Comparison of ENCODE assay signal across 12 cellular contexts in the genomic region with DNA sequence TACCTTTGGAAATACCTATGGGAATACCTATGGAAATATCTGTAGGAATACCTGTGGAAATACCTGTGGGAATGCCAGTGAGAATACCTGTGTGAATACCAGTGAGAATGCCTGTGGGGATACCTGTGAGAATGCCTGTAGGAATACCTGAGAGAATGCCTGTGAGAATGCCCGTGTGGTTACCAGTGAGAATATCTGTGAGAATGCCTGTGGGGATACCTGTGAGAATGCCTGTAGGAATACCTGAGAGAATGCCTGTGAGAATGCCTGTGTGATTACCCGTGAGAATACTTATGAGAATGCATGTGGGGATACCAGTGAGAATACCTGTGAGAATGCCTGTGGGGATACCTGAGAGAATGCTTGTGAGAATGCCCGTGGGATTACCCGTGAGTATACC. TPM values are rescaled to one million over a fixed set of nuclear protein-coding genes. Genes with fewer than 3 reads are reported as not detected.
DNase-seq lines count a peak whose midpoint lies in the region; ATAC-seq, FAIRE-seq and TF ChIP-seq lines count a peak whose summit lies in the region.
"Not testable (repeated sequence)": the region's sequence is repeated elsewhere in the genome, so short reads cannot be mapped to it uniquely, and the experiment has no call there.
"Had no signal": no experiment of that assay in that cellular context is flagged by ENCODE, and none has a peak within 500 bp of the region (broad histone marks: within the 10 kb centered on the region; RNA-seq: fewer than 3 reads in every experiment).

No MANE protein-coding gene starts in this region.

- peak; percentile 74 for FAIRE-seq in GM12891 (lab: Jason Lieb, UNC)
- FAIRE-seq in GM12878 (lab: Jason Lieb, UNC) = not testable (repeated sequence)

- DNase-seq in GM12891 (ENCODE audit: insufficient read length, low spot score); GM12878 (ENCODE audit: low read depth, low spot score): not testable (repeated sequence)
- DNase-seq in GM23338 (ENCODE audit: low spot score) = peak; percentile 17
- peak; percentile 14 to 39 for DNase-seq in trophoblast cell

- not testable (repeated sequence) for H3K36me3 ChIP-seq in GM23338 (ENCODE audit: insufficient read depth); GM12878 (ENCODE audit: control insufficient read depth in 2 of 2, insufficient read depth in 2 of 2, low read length in 1 of 2); trophoblast cell (ENCODE audit: control insufficient read depth in 1 of 2, insufficient read depth in 2 of 2, low read length in 2 of 2)

- H4K12ac ChIP-seq in trophoblast cell (ENCODE audit: low read depth, low read length) = not testable (repeated sequence)

- H2AK5ac ChIP-seq in trophoblast cell (ENCODE audit: low read length) = not testable (repeated sequence)

- WGBS in GM12878 (ENCODE audit: insufficient coverage, insufficient replicate concordance, low lambda C conversion rate, missing lambda C conversion rate) = 88% methylated on average over 4 of the region's 4 CpGs
- no CpG with 5 or more reads among the region's 4 CpGs for WGBS in trophoblast cell (ENCODE audit: extremely low coverage, insufficient coverage, insufficient read length)

- not testable (repeated sequence) for TF ChIP-seq POLR2A in GM12891 (IDR thresholded peaks at IDR 0.05; ENCODE audit: low read depth, low read length); GM12878 (IDR thresholded peaks at IDR 0.05; ENCODE audit: low read depth, low read length)

- TF ChIP-seq EP300 in GM12878 (IDR thresholded peaks at IDR 0.05; ENCODE audit: borderline replicate concordance in 1 of 2, control insufficient read depth in 1 of 2, low read depth in 2 of 2, low read length in 2 of 2) = not testable (repeated sequence)

- not testable (repeated sequence) for H2BK12ac ChIP-seq in trophoblast cell (ENCODE audit: low read length)

- H3K4me3 Mint-ChIP-seq in GM23338 = not testable (repeated sequence)

- not testable (repeated sequence) for H4K20me1 ChIP-seq in GM23338 (replicated peaks; ENCODE audit: insufficient read depth); GM12878 (ENCODE audit: control insufficient read depth, insufficient read depth)

- not testable (repeated sequence) for H2BK120ac ChIP-seq in trophoblast cell (ENCODE audit: insufficient read depth, low read length, poor library complexity)

- SMC1A ChIA-PET in GM12878 (lab: Charles Lee; ENCODE audit: uncharacterized antibody, unreplicated experiment) = interaction anchor here (1.6 to 5.8 kb wide), 3 partner anchors 71 to 100 kb away, joined by 5 to 58 read pairs (median 8); no protein-coding TSS in a partner anchor

- not testable (repeated sequence) for H3K4me2 ChIP-seq in GM23338; GM12878 (ENCODE audit: control insufficient read depth, insufficient read depth); trophoblast cell (ENCODE audit: low read length)

- not testable (repeated sequence) for H3K27ac ChIP-seq in GM23338 (ENCODE audit: low read depth); GM12878 (ENCODE audit: control insufficient read depth, insufficient read depth); trophoblast cell (ENCODE audit: low read depth, low read length)

- not testable (repeated sequence) for H3K23ac ChIP-seq in trophoblast cell (ENCODE audit: low read length)

- RAD21 ChIA-PET in GM12878 (lab: Charles Lee; ENCODE audit: unreplicated experiment) = interaction anchor here (1.4 to 1.7 kb wide), 2 partner anchors 78 to 81 kb away, joined by 5 to 14 read pairs; no protein-coding TSS in a partner anchor

- intact Hi-C loops in GM12878 (cut with micrococcal nuclease; ENCODE audit: unreplicated experiment) = loop anchor here (10.0 kb wide), 1 partner anchor 175 kb away; no protein-coding TSS in a partner anchor

- H2AFZ ChIP-seq in GM23338; GM12878 (ENCODE audit: control insufficient read depth, low read depth, low read length); trophoblast cell (ENCODE audit: insufficient read depth, low read length, poor library complexity): not testable (repeated sequence)

- H3K79me1 ChIP-seq in trophoblast cell (ENCODE audit: low read length) = not testable (repeated sequence)

- H3K27me3 ChIP-seq in GM23338 (ENCODE audit: insufficient read depth); GM12878 (replicated peaks in 1 of 2; ENCODE audit: control insufficient read depth in 2 of 2, insufficient read depth in 2 of 2, low read length in 1 of 2); trophoblast cell (ENCODE audit: insufficient read depth, low read length): not testable (repeated sequence)

- H3K79me2 ChIP-seq in GM23338 (replicated peaks; ENCODE audit: insufficient read depth); GM12878 (ENCODE audit: control insufficient read depth, insufficient read depth, low read length); trophoblast cell (ENCODE audit: control insufficient read depth, insufficient read depth, low read length, poor library complexity): not testable (repeated sequence)

- not testable (repeated sequence) for H3K4me3 ChIP-seq in GM23338; GM12878; trophoblast cell (ENCODE audit: low read depth, low read length)

- H3K9ac ChIP-seq in GM12878 (ENCODE audit: control insufficient read depth, insufficient read depth, low read length); trophoblast cell (ENCODE audit: low read length): not testable (repeated sequence)

- not testable (repeated sequence) for H3F3A ChIP-seq in GM23338 (replicated peaks; ENCODE audit: low read depth)

- H4K91ac ChIP-seq in trophoblast cell (ENCODE audit: low read depth, low read length) = not testable (repeated sequence)

- not testable (repeated sequence) for H3K27ac Mint-ChIP-seq in GM23338

- H3K27me3 Mint-ChIP-seq in GM23338 (ENCODE audit: insufficient read depth, low read depth, poor library complexity) = not testable (repeated sequence)

- ATAC-seq in GM23338, GM12878: not testable (repeated sequence)

- CTCF ChIA-PET in GM12878 (lab: Yijun Ruan, JAX) = interaction anchor here (1.0 kb wide), 1 partner anchor 26 kb away, joined by 3 read pairs; no protein-coding TSS in a partner anchor

- H3K9me3 ChIP-seq in GM12878 (replicated peaks; ENCODE audit: control insufficient read depth, insufficient read depth, low read length) = peaks cover 17% of the 10 kb centered on the region; the same call in 2 of the 3 replicates
- H3K9me3 ChIP-seq in trophoblast cell (ENCODE audit: insufficient read depth, low read depth, low read length) = not testable (repeated sequence)

- not testable (repeated sequence) for H3K4me1 ChIP-seq in GM23338 (ENCODE audit: insufficient read depth); trophoblast cell (ENCODE audit: control insufficient read depth in 1 of 2, insufficient read depth in 2 of 2, low read length in 2 of 2)
- H3K4me1 ChIP-seq in GM12878 (ENCODE audit: control insufficient read depth, insufficient read depth, low read length) = peaks cover 32% of the 10 kb centered on the region

- not testable (repeated sequence) for H4K8ac ChIP-seq in trophoblast cell (ENCODE audit: low read depth, low read length)

- H2BK5ac ChIP-seq in trophoblast cell (ENCODE audit: low read depth, low read length, poor library complexity) = not testable (repeated sequence)

- TF ChIP-seq CTCF in GM23338 (conservative IDR thresholded peaks at IDR 0.05; ENCODE audit: low read depth in 2 of 2); GM12878 (IDR thresholded peaks at IDR 0.05 in 2 of 3, conservative IDR thresholded peaks at IDR 0.05 in 1 of 3; ENCODE audit: control insufficient read depth in 2 of 3, extremely low read depth in 1 of 3, insufficient read depth in 1 of 3, low read depth in 3 of 3, low read length in 3 of 3): not testable (repeated sequence)

- not testable (repeated sequence) for H3K4me1 Mint-ChIP-seq in GM23338

- in situ Hi-C loops in GM12878 (cut with MboI) = not testable (repeated sequence)

- H3K36me3 Mint-ChIP-seq in GM23338 (ENCODE audit: low read depth) = not testable (repeated sequence)

- not testable (repeated sequence) for H3K4ac ChIP-seq in trophoblast cell (ENCODE audit: low read depth, low read length)

- not testable (repeated sequence) for H3K14ac ChIP-seq in trophoblast cell (ENCODE audit: low read length)

- peaks cover 46% of the 10 kb centered on the region for H3K9me3 Mint-ChIP-seq in GM23338

- not testable (repeated sequence) for H3K9me2 ChIP-seq in GM23338 (ENCODE audit: insufficient read depth)

- not testable (repeated sequence) for TF ChIP-seq RAD21 in GM12878 (IDR thresholded peaks at IDR 0.05; ENCODE audit: insufficient read depth, low read depth, low read length)

- POLR2A ChIA-PET in GM12878 (lab: Charles Lee) = interaction anchor here (0.7 kb wide), 1 partner anchor 77 kb away, joined by 3 read pairs; no protein-coding TSS in a partner anchor

- not testable (repeated sequence) for H3K18ac ChIP-seq in trophoblast cell (ENCODE audit: low read length)

- not testable (repeated sequence) for BruUV-seq in GM12878 (replicated peaks; lab: Mats Ljungman, UMichigan)

RNA-seq across cellular contexts. Expression of a gene that starts 15.9 kb away (rescaled TPM):
- polyA plus RNA-seq in GM12891 (2012; ENCODE audit: low read depth, missing spikeins) = 6.2 TPM
- not detected in 2 replicates for total RNA-seq in GM23338 (2014; rRNA removed; shearing (Covaris generic))
- not detected in 2 replicates for polyA plus RNA-seq in GM23338 (2016; fragmentation: Nextera tagmentation; extraction: Ambion mirVana)
- 0.15 and 0.23 TPM in 2 replicates for total RNA-seq in GM12878 (2013; cell fraction: nucleolus; rRNA removed)
- 0.23 and 0.33 TPM in 2 replicates for total RNA-seq in GM12878 (2014; rRNA removed)
- 0.22 and 0.28 TPM in 2 replicates for total RNA-seq in GM12878 (2014; rRNA removed; fragmentation: Illumina TruSeq; extraction: Trizol)
- total RNA-seq in GM12878 (2021) = 0.21 and 0.45 TPM in 2 replicates
- not detected for polyA plus RNA-seq in GM12878 (2011; ENCODE audit: low read depth)
- polyA plus RNA-seq in GM12878 (2011; rRNA removed) = 0.05 and 0.07 TPM in 2 replicates
- 0.08 and 0.12 TPM in 2 replicates for polyA plus RNA-seq in GM12878 (2011; cell fraction: cytosol; rRNA removed)
- 0.04 and 0.07 TPM in 2 replicates for polyA plus RNA-seq in GM12878 (2011; cell fraction: nucleus; rRNA removed)
- polyA plus RNA-seq in GM12878 (2012) = 0.04 and 0.12 TPM in 2 replicates
- 0.08 and 0.32 TPM in 2 replicates for polyA plus RNA-seq in GM12878 (2014; fragmentation: Illumina TruSeq; extraction: Trizol)
- polyA plus RNA-seq in GM12878 (2014; fragmentation: Nextera tagmentation; extraction: Ambion mirVana) = under 1 TPM; 0.11 to 0.27 TPM
- 0.19 and 0.29 TPM in 2 replicates for polyA plus RNA-seq in GM12878 (2014; rRNA removed)
- polyA plus RNA-seq in GM12878 (2016; fragmentation: Nextera tagmentation; extraction: Ambion mirVana) = under 1 TPM; 0.28 to 0.66 TPM
- polyA minus RNA-seq in GM12878 (2011; rRNA and poly(A)+ RNA removed) = 0.05 and 0.15 TPM in 2 replicates
- not detected in 2 replicates for polyA minus RNA-seq in GM12878 (2011; cell fraction: cytosol; rRNA and poly(A)+ RNA removed)
- polyA minus RNA-seq in GM12878 (2011; cell fraction: nucleus; rRNA and poly(A)+ RNA removed) = not detected in 2 replicates
- 0.03 and 0.05 TPM in 2 replicates for polyA plus RNA-seq in trophoblast cell (2013)
- total RNA-seq: A673; CD4-positive, alpha-beta memory T cell; CD4-positive, CD25-positive, alpha-beta regulatory T cell; CD8-positive, alpha-beta memory T cell; Daoy; G401 had no signal
- polyA plus RNA-seq: AG04450; CD14-positive monocyte; CD4-positive, alpha-beta memory T cell; CD4-positive, CD25-positive, alpha-beta regulatory T cell; CD8-positive, alpha-beta memory T cell had no signal
